Comparison of ENCODE assay signal across 14 cellular contexts in the genomic region with DNA sequence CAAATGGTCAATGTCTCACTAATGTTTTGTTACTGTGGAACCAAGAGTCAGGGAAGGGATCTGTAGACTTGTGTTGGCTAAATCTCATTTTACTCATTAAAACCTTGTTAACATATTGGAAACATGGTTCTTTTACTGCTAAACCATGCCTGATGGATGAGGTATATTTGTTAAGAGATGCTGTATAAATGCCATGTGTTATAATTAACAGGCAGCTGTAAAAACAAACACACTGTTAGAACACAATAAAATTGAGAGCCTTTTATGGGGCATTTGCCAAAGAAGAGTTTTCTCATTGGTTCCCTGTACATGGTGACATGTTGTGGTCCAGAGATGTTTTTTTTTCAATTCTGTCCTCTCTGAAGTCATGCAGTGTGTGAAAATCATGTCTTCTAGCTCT.
DNase-seq lines count a peak whose midpoint lies in the region; ATAC-seq and TF ChIP-seq lines count a peak whose summit lies in the region.
"Had no signal": no experiment of that assay in that cellular context is flagged by ENCODE, and none has a peak within 500 bp of the region (broad histone marks: within the 10 kb centered on the region; RNA-seq: fewer than 3 reads in every experiment).

No MANE protein-coding gene starts in this region.

- in situ Hi-C loops in GM13976 (cut with MboI; ENCODE audit: low sequenced_read_pairs, unreplicated experiment): no loop called here

- H3K9me3 Mint-ChIP-seq in progenitor cell of endocrine pancreas (ENCODE audit: low read depth): no peaks in the 10 kb centered on the region
- H3K9me3 Mint-ChIP-seq in effector memory CD8-positive, alpha-beta T cell: no peaks in the 10 kb centered on the region
- H3K9me3 Mint-ChIP-seq: activated CD4-positive, alpha-beta memory T cell treated with anti-CD3 and anti-CD28 coated beads for 36 hours; activated T-helper 17 cell treated with anti-CD3 and anti-CD28 coated beads, Interleukin-2, amount 50 U/mL, for 72 hours had no signal

- TF ChIP-seq CTCF in GM13976 (IDR thresholded peaks at IDR 0.05; ENCODE audit: borderline replicate concordance, control extremely low read depth, extremely low read depth, insufficient read depth, missing control alignments) (no peak), VCaP (conservative IDR thresholded peaks at IDR 0.05) (no peak), progenitor cell of endocrine pancreas (IDR thresholded peaks at IDR 0.05; ENCODE audit: unreplicated experiment) (no peak)

- no peaks in the 10 kb centered on the region for H3K27me3 Mint-ChIP-seq in progenitor cell of endocrine pancreas
- H3K27me3 Mint-ChIP-seq in effector memory CD8-positive, alpha-beta T cell: no peaks in the 10 kb centered on the region
- H3K27me3 Mint-ChIP-seq: activated CD4-positive, alpha-beta memory T cell treated with anti-CD3 and anti-CD28 coated beads for 36 hours; activated T-helper 17 cell treated with anti-CD3 and anti-CD28 coated beads, Interleukin-2, amount 50 U/mL, for 72 hours had no signal

- peaks cover 21% of the 10 kb centered on the region for H3K4me1 Mint-ChIP-seq in progenitor cell of endocrine pancreas (ENCODE audit: low read depth)
- peaks cover 4 to 8% of the 10 kb centered on the region in 2 donors for H3K4me1 Mint-ChIP-seq in effector memory CD8-positive, alpha-beta T cell (ENCODE audit: low read depth in 2 of 2)

- no peak overlapping the region for H3K4me3 Mint-ChIP-seq in progenitor cell of endocrine pancreas (ENCODE audit: low read depth)
- no peak overlapping the region for H3K4me3 Mint-ChIP-seq in effector memory CD8-positive, alpha-beta T cell
- H3K4me3 Mint-ChIP-seq: activated CD4-positive, alpha-beta memory T cell treated with anti-CD3 and anti-CD28 coated beads for 36 hours; activated T-helper 17 cell treated with anti-CD3 and anti-CD28 coated beads, Interleukin-2, amount 50 U/mL, for 72 hours had no signal

- peak overlapping the region; percentile 49 for H3K27ac ChIP-seq in VCaP
- H3K27ac ChIP-seq: psoas muscle, SJSA1 had no signal

- peak overlapping the region; percentile 84 for H3K27ac Mint-ChIP-seq in progenitor cell of endocrine pancreas
- H3K27ac Mint-ChIP-seq in effector memory CD8-positive, alpha-beta T cell: no peak overlapping the region
- H3K27ac Mint-ChIP-seq: activated CD4-positive, alpha-beta memory T cell treated with anti-CD3 and anti-CD28 coated beads for 36 hours; activated T-helper 17 cell treated with anti-CD3 and anti-CD28 coated beads, Interleukin-2, amount 50 U/mL, for 72 hours had no signal

- ATAC-seq in effector memory CD8-positive, alpha-beta T cell (replicated peaks): no peak
- no peak for ATAC-seq in HG03135 (IDR thresholded peaks at IDR 0.05; ENCODE audit: unreplicated experiment)

- DNase-seq in GM13976 (ENCODE audit: low spot score) (peak; percentile 24), NCI-H1436 treated with DMSO at 0.1 percent for 48 hours (lab: John Stamatoyannopoulos, UW) (peak; percentile 19), progenitor cell of endocrine pancreas (ENCODE audit: low spot score, unreplicated experiment) (no peak), putamen (ENCODE audit: low spot score) (no peak)
- DNase-seq in effector memory CD8-positive, alpha-beta T cell: no peak
- DNase-seq: activated CD4-positive, alpha-beta memory T cell treated with anti-CD3 and anti-CD28 coated beads for 36 hours; C1 segment of cervical spinal cord; esophagus squamous epithelium; hippocampal formation had no signal

- H3K36me3 Mint-ChIP-seq in progenitor cell of endocrine pancreas (ENCODE audit: insufficient read depth): peaks cover 8% of the 10 kb centered on the region
- no peaks in the 10 kb centered on the region for H3K36me3 Mint-ChIP-seq in effector memory CD8-positive, alpha-beta T cell (ENCODE audit: insufficient read depth)

Comparison
In these comparisons a context has a peak if more than half of its experiments do, and no peak if none do; other contexts are left out.
1. DNase-seq: peak in GM13976 (single experiment) and NCI-H1436 treated with DMSO at 0.1 percent for 48 hours (single experiment); none in progenitor cell of endocrine pancreas (single experiment), effector memory CD8-positive, alpha-beta T cell (0 of 3) and putamen (single experiment).